ENCODE assay signal across 8 cellular contexts in the genomic region with DNA sequence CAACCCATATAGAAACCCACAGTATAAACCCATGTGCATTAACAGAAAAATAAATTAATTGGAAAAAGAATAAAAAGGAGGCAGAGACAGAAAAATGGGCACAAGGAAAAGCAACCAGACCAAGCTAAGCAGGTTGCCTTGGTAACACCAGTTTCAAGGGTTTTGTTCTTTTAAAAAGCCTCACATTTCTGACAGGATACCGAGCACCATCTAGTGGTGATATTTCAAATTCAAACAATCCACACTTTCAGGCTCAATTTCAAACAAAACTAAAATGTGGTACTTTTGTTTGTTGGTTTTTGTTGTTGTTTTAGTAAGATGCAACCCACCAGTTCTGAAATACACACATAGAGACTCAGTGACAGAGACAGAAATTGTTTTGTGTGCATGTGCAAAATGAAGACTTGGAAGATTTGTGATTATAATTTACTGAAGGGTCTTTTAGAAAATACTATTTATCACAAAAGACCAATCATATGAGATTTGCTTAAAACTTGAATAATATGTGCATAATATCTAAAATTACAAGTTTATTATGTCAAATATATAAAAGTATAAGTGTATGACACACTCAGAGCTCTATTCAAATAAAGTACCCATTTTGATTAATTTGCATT.
DNase-seq lines count a peak whose midpoint lies in the region; ATAC-seq, FAIRE-seq and TF ChIP-seq lines count a peak whose summit lies in the region.

No MANE protein-coding gene starts in this region.

- DNase-seq in D721Med (ENCODE audit: insufficient read length, low spot score) (no peak), NCI-H446 (lab: John Stamatoyannopoulos, UW) (peak; percentile 48 to 74), body of pancreas (peak in 1 of 4 donors; percentile 16), lower lobe of right lung (no peak), cortex of kidney (lab: John Stamatoyannopoulos, UW) (no peak)
- no peak for DNase-seq in activated CD4-positive, alpha-beta T cell treated with anti-CD3 and anti-CD28 coated beads for 4 hours

- no peak for TF ChIP-seq POLR2A in body of pancreas (IDR thresholded peaks at IDR 0.05)

- peak; percentile 95 for FAIRE-seq in D721Med (lab: Jason Lieb, UNC)

- intact Hi-C loops in body of pancreas (cut with DNase I) (no loop called here), lower lobe of right lung (cut with DNase I) (no loop called here)

- peak; percentile 81 for TF ChIP-seq CTCF in D721Med (IDR thresholded peaks at IDR 0.05; ENCODE audit: insufficient read depth, missing control alignments)
- peak; percentile 39 to 73 (median 67) for TF ChIP-seq CTCF in body of pancreas (IDR thresholded peaks at IDR 0.05)
- TF ChIP-seq CTCF in lower lobe of right lung (IDR thresholded peaks at IDR 0.05), result peak; percentile 53

- H3K9me3 ChIP-seq in body of pancreas, result no peaks in the 10 kb centered on the region
- no peaks in the 10 kb centered on the region for H3K9me3 ChIP-seq in lower lobe of right lung

- ATAC-seq in GM19372 (IDR thresholded peaks at IDR 0.05; ENCODE audit: low read depth, unreplicated experiment) (peak; percentile 80), HG03196 (IDR thresholded peaks at IDR 0.05; ENCODE audit: unreplicated experiment) (peak; percentile 78), body of pancreas (peak; percentile 79), lower lobe of right lung (peak; percentile 74 to 87)

- H3K36me3 ChIP-seq in body of pancreas (replicated peaks in 1 of 2; ENCODE audit: insufficient read depth in 1 of 2, low read depth in 2 of 2), result no peaks in the 10 kb centered on the region
- H3K36me3 ChIP-seq in lower lobe of right lung, result no peaks in the 10 kb centered on the region

- H3K4me3 ChIP-seq in body of pancreas, result no peak overlapping the region
- no peak overlapping the region for H3K4me3 ChIP-seq in lower lobe of right lung

- 0 to 3% methylated on average over 1 of the region's 1 CpG for WGBS in body of pancreas, 2 donors

- H3K4me1 ChIP-seq in body of pancreas (no peaks in the 10 kb centered on the region), lower lobe of right lung (no peaks in the 10 kb centered on the region)

- no peaks in the 10 kb centered on the region for H3K27me3 ChIP-seq in body of pancreas
- no peaks in the 10 kb centered on the region for H3K27me3 ChIP-seq in lower lobe of right lung (ENCODE audit: low read depth)

- H3K27ac ChIP-seq in body of pancreas (no peak overlapping the region), lower lobe of right lung (no peak overlapping the region)

Comparison
In these comparisons a context has a peak if more than half of its experiments do, and no peak if none do; other contexts are left out.
1. DNase-seq: peak in NCI-H446 (2 of 2); none in D721Med (single experiment), lower lobe of right lung (single experiment), cortex of kidney (single experiment) and activated CD4-positive, alpha-beta T cell treated with anti-CD3 and anti-CD28 coated beads for 4 hours (0 of 2).
2. Peak in every context shown above with its lines, with median percentiles within 50 percentile points of each other: CTCF ChIP-seq and ATAC-seq.